Comparison of ENCODE assay signal across 14 cellular contexts in the genomic region with DNA sequence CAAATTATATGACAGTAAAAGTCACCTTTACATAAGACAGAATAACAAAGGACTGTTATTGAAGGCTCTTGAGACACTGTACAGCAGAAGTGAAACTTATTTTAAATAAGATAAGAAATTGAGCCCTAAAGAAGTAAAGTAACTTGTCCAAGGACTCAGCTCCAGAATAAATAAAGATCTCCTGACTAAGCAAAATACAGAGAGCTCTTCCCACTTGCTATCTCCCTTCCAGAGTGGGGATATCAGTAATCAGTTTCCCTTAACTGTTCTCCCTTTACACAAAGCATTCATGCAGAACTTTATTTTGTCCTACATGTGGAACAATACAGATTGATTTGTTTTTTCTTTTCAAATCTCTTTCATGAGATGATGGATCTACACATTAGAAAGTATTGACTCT.
A peak's percentile ranks its signal among the peaks of the same experiment; 100 is the strongest.
DNase-seq lines count a peak whose midpoint lies in the region; ATAC-seq and TF ChIP-seq lines count a peak whose summit lies in the region.
"Had no signal": no experiment of that assay in that cellular context is flagged by ENCODE, and none has a peak within 500 bp of the region (broad histone marks: within the 10 kb centered on the region; RNA-seq: fewer than 3 reads in every experiment).

No MANE protein-coding gene starts in this region.

- no peaks in the 10 kb centered on the region for H3K27me3 ChIP-seq in upper lobe of right lung
- H3K27me3 ChIP-seq: tibial artery had no signal

- DNase-seq in activated naive CD4-positive, alpha-beta T cell (lab: John Stamatoyannopoulos, UW): no peak
- DNase-seq in T-cell: no peak
- DNase-seq in effector memory CD8-positive, alpha-beta T cell: no peak
- DNase-seq in upper lobe of right lung: no peak
- DNase-seq in progenitor cell of endocrine pancreas (ENCODE audit: low spot score, unreplicated experiment): no peak
- no peak for DNase-seq in NCI-H510A (lab: John Stamatoyannopoulos, UW)
- no peak for DNase-seq in mesothelial cell of epicardium (ENCODE audit: low spot score in 2 of 2, unreplicated experiment in 2 of 2)
- DNase-seq: activated CD4-positive, CD25-positive, alpha-beta regulatory T cell treated with anti-CD3 and anti-CD28 coated beads, Interleukin-2, amount 50 U/mL, for 72 hours; DMS 273 treated with DMSO at 0.1 percent for 48 hours; endodermal cell; NCI-H82; tibial artery had no signal

- no peak for ATAC-seq in T-cell (replicated peaks in 1 of 4)
- ATAC-seq in effector memory CD8-positive, alpha-beta T cell (replicated peaks): no peak
- no peak for ATAC-seq in upper lobe of right lung
- ATAC-seq: left lobe of liver had no signal

- H3K4me1 Mint-ChIP-seq in activated naive CD4-positive, alpha-beta T cell treated with anti-CD3 and anti-CD28 coated beads, Interleukin-2, amount 50 U/mL, for 24 hours: peaks cover 90% of the 10 kb centered on the region
- H3K4me1 Mint-ChIP-seq in T-cell (peaks cover 86 to 90% (median 88%) of the 10 kb centered on the region in 3 donors), progenitor cell of endocrine pancreas (ENCODE audit: low read depth) (peaks cover 24% of the 10 kb centered on the region), mesothelial cell of epicardium (peaks cover 46% of the 10 kb centered on the region)
- peaks cover 47% of the 10 kb centered on the region in 2 donors for H3K4me1 Mint-ChIP-seq in effector memory CD8-positive, alpha-beta T cell (ENCODE audit: low read depth in 2 of 2)

- no peaks in the 10 kb centered on the region for H3K27me3 Mint-ChIP-seq in activated naive CD4-positive, alpha-beta T cell treated with anti-CD3 and anti-CD28 coated beads, Interleukin-2, amount 50 U/mL, for 24 hours
- H3K27me3 Mint-ChIP-seq in T-cell: no peaks in the 10 kb centered on the region
- no peaks in the 10 kb centered on the region for H3K27me3 Mint-ChIP-seq in effector memory CD8-positive, alpha-beta T cell
- peaks cover 6% of the 10 kb centered on the region for H3K27me3 Mint-ChIP-seq in progenitor cell of endocrine pancreas
- no peaks in the 10 kb centered on the region for H3K27me3 Mint-ChIP-seq in mesothelial cell of epicardium (ENCODE audit: low read depth)

- intact Hi-C loops in upper lobe of right lung (cut with DNase I): no loop called here

- H3K9me3 Mint-ChIP-seq in activated naive CD4-positive, alpha-beta T cell treated with anti-CD3 and anti-CD28 coated beads, Interleukin-2, amount 50 U/mL, for 24 hours: no peaks in the 10 kb centered on the region
- H3K9me3 Mint-ChIP-seq in T-cell (no peaks in the 10 kb centered on the region), progenitor cell of endocrine pancreas (ENCODE audit: low read depth) (no peaks in the 10 kb centered on the region), mesothelial cell of epicardium (no peaks in the 10 kb centered on the region)
- H3K9me3 Mint-ChIP-seq in effector memory CD8-positive, alpha-beta T cell: no peaks in the 10 kb centered on the region
- H3K9me3 Mint-ChIP-seq: endodermal cell had no signal

- no peak overlapping the region for H3K27ac ChIP-seq in upper lobe of right lung
- H3K27ac ChIP-seq: tibial artery had no signal

- CTCF ChIA-PET in T-cell (lab: Charles Lee): interaction anchor here (0.7 to 3.1 kb wide), 7 partner anchors 16 to 129 kb away, joined by 3 to 13 read pairs (median 5); partner anchors contain the start of gene BHLHE40 (in 1 of the 2)

- no peak overlapping the region for H3K4me3 ChIP-seq in upper lobe of right lung
- H3K4me3 ChIP-seq: tibial artery had no signal

- no peaks in the 10 kb centered on the region for H3K9me3 ChIP-seq in upper lobe of right lung
- H3K9me3 ChIP-seq: tibial artery had no signal

- H3K36me3 ChIP-seq in upper lobe of right lung: no peaks in the 10 kb centered on the region

- TF ChIP-seq CTCF in upper lobe of right lung (IDR thresholded peaks at IDR 0.05) (no peak), progenitor cell of endocrine pancreas (IDR thresholded peaks at IDR 0.05; ENCODE audit: unreplicated experiment) (no peak), mesothelial cell of epicardium (IDR thresholded peaks at IDR 0.05; ENCODE audit: unreplicated experiment) (no peak)

- H3K36me3 Mint-ChIP-seq in activated naive CD4-positive, alpha-beta T cell treated with anti-CD3 and anti-CD28 coated beads, Interleukin-2, amount 50 U/mL, for 24 hours: peaks cover 16% of the 10 kb centered on the region
- H3K36me3 Mint-ChIP-seq in T-cell (no peaks in the 10 kb centered on the region), progenitor cell of endocrine pancreas (ENCODE audit: insufficient read depth) (no peaks in the 10 kb centered on the region), mesothelial cell of epicardium (no peaks in the 10 kb centered on the region)
- peaks cover 10% of the 10 kb centered on the region for H3K36me3 Mint-ChIP-seq in effector memory CD8-positive, alpha-beta T cell (ENCODE audit: insufficient read depth)

- peak overlapping the region; percentile 99 for H3K27ac Mint-ChIP-seq in activated naive CD4-positive, alpha-beta T cell treated with anti-CD3 and anti-CD28 coated beads, Interleukin-2, amount 50 U/mL, for 24 hours
- H3K27ac Mint-ChIP-seq in T-cell (peak overlapping the region; percentile 93 to 96), progenitor cell of endocrine pancreas (no peak overlapping the region), mesothelial cell of epicardium (no peak overlapping the region)
- H3K27ac Mint-ChIP-seq in effector memory CD8-positive, alpha-beta T cell: peak overlapping the region; percentile 96 to 98
- H3K27ac Mint-ChIP-seq: endodermal cell had no signal

- peak overlapping the region; percentile 83 for H3K4me3 Mint-ChIP-seq in activated naive CD4-positive, alpha-beta T cell treated with anti-CD3 and anti-CD28 coated beads, Interleukin-2, amount 50 U/mL, for 24 hours
- H3K4me3 Mint-ChIP-seq in T-cell: peak overlapping the region in 2 of 3 donors; percentile 4 to 63
- peak overlapping the region; percentile 25 to 65 for H3K4me3 Mint-ChIP-seq in effector memory CD8-positive, alpha-beta T cell
- no peak overlapping the region for H3K4me3 Mint-ChIP-seq in progenitor cell of endocrine pancreas (ENCODE audit: low read depth)
- H3K4me3 Mint-ChIP-seq in mesothelial cell of epicardium: no peak overlapping the region
- H3K4me3 Mint-ChIP-seq: endodermal cell had no signal

- H3K4me1 ChIP-seq in upper lobe of right lung: peaks cover 10% of the 10 kb centered on the region

- POLR2A ChIA-PET in T-cell (lab: Charles Lee): interaction anchor here (0.7 to 1.6 kb wide), 8 partner anchors 17 to 357 kb away, joined by 3 to 9 read pairs (median 4); partner anchors contain the start of genes BHLHE40 (in 1 of the 2) and ITPR1 (in 1 of the 2)

Comparison
In these comparisons a context has a peak if more than half of its experiments do, and no peak if none do; other contexts are left out.
1. H3K27ac Mint-ChIP-seq: peak in activated naive CD4-positive, alpha-beta T cell treated with anti-CD3 and anti-CD28 coated beads, Interleukin-2, amount 50 U/mL, for 24 hours (single experiment), T-cell (2 of 2) and effector memory CD8-positive, alpha-beta T cell (2 of 2); none in progenitor cell of endocrine pancreas (single experiment) and mesothelial cell of epicardium (single experiment).
2. H3K4me3 Mint-ChIP-seq: peak in activated naive CD4-positive, alpha-beta T cell treated with anti-CD3 and anti-CD28 coated beads, Interleukin-2, amount 50 U/mL, for 24 hours (single experiment), T-cell (2 of 3) and effector memory CD8-positive, alpha-beta T cell (2 of 2); none in progenitor cell of endocrine pancreas (single experiment) and mesothelial cell of epicardium (single experiment).